In genomic region chr2:233428008-233428407, GRCh38 we compare ENCODE assay signal across 1 cellular context.
TF ChIP-seq lines count a peak whose summit lies in the region.

No MANE protein-coding gene starts in this region.

TF ChIP-seq in A549, 52 proteins besides CTCF, POLR2A, EP300 and RAD21 (continued from another document):
- TF ChIP-seq MAX (IDR thresholded peaks at IDR 0.05) = no peak
TF ChIP-seq in A549: peak in this region for 0.
